In genomic region chr2:105856576-105856975, GRCh38 we compare ENCODE assay signal across 12 cellular contexts.
A peak's percentile ranks its signal among the peaks of the same experiment; 100 is the strongest.
DNase-seq lines count a peak whose midpoint lies in the region; ATAC-seq, FAIRE-seq and TF ChIP-seq lines count a peak whose summit lies in the region.
"Had no signal": no experiment of that assay in that cellular context is flagged by ENCODE, and none has a peak within 500 bp of the region (broad histone marks: within the 10 kb centered on the region; RNA-seq: fewer than 3 reads in every experiment).

No MANE protein-coding gene starts in this region.

- H3K4me3 Mint-ChIP-seq in activated CD8-positive, alpha-beta T cell treated with anti-CD3 and anti-CD28 coated beads for 36 hours: peak overlapping the region; percentile 65
- H3K4me3 Mint-ChIP-seq: dendritic cell treated with granulocyte-macrophage colony-stimulating factor and Interleukin-4, amounts not matched to agents 40 ng/mL and 50 ng/mL, for 4 days had no signal

- H3F3A ChIP-seq in smooth muscle cell (ENCODE audit: low read depth): no peaks in the 10 kb centered on the region

- peak overlapping the region; percentile 51 for H3K27ac ChIP-seq in KOPT-K1 (ENCODE audit: low read depth, low read length, poor library complexity, severe bottlenecking)
- H3K27ac ChIP-seq in esophagus (ENCODE audit: low read depth in 2 of 2, low read length in 1 of 2): peak overlapping the region; percentile 47 to 80
- H3K27ac ChIP-seq in smooth muscle cell (ENCODE audit: low read depth): peak overlapping the region; percentile 62
- no peak overlapping the region for H3K27ac ChIP-seq in small intestine (ENCODE audit: low read depth in 1 of 2, low read length in 1 of 2)
- H3K27ac ChIP-seq: right lobe of liver, thoracic aorta had no signal

- H3K36me3 Mint-ChIP-seq in activated CD8-positive, alpha-beta T cell treated with anti-CD3 and anti-CD28 coated beads for 36 hours (ENCODE audit: low read depth): peaks cover 59% of the 10 kb centered on the region

- H3K9ac ChIP-seq in smooth muscle cell (ENCODE audit: low read depth): no peak overlapping the region

- H2AFZ ChIP-seq in smooth muscle cell (ENCODE audit: low read depth): no peak overlapping the region

- H3K4me3 ChIP-seq in esophagus (ENCODE audit: low read depth in 1 of 2, low read length in 2 of 2) (no peak overlapping the region), smooth muscle cell (no peak overlapping the region), small intestine (ENCODE audit: low read depth in 1 of 2, low read length in 2 of 2) (no peak overlapping the region)
- H3K4me3 ChIP-seq: right lobe of liver, thoracic aorta had no signal

- CTCF ChIA-PET in activated CD8-positive, alpha-beta T cell treated with anti-CD3 and anti-CD28 coated beads for 36 hours (lab: Charles Lee): interaction anchor here (0.9 to 2.5 kb wide), 11 partner anchors 11 to 228 kb away, joined by 3 to 9 read pairs (median 3); no protein-coding TSS in a partner anchor

- H3K4me2 ChIP-seq in smooth muscle cell: no peak overlapping the region

- peaks cover 90% of the 10 kb centered on the region for H3K4me1 Mint-ChIP-seq in activated CD8-positive, alpha-beta T cell treated with anti-CD3 and anti-CD28 coated beads for 36 hours (ENCODE audit: low read depth)

- TF ChIP-seq CTCF in activated CD8-positive, alpha-beta T cell treated with anti-CD3 and anti-CD28 coated beads for 36 hours (IDR thresholded peaks at IDR 0.05): no peak
- TF ChIP-seq CTCF in smooth muscle cell (IDR thresholded peaks at IDR 0.05; ENCODE audit: borderline replicate concordance, insufficient read depth, poor library complexity, severe bottlenecking): no peak

- no peaks in the 10 kb centered on the region for H3K27me3 ChIP-seq in esophagus (ENCODE audit: control insufficient read depth in 1 of 2, insufficient read depth in 2 of 2, low read length in 2 of 2)
- no peaks in the 10 kb centered on the region for H3K27me3 ChIP-seq in smooth muscle cell (ENCODE audit: low read depth)
- H3K27me3 ChIP-seq in small intestine (ENCODE audit: control insufficient read depth in 2 of 2, insufficient read depth in 2 of 2, low read length in 2 of 2): no peaks in the 10 kb centered on the region
- H3K27me3 ChIP-seq: right lobe of liver had no signal

- H3K36me3 ChIP-seq in KOPT-K1 (ENCODE audit: insufficient read depth, low read length): peaks cover 15% of the 10 kb centered on the region
- peaks cover 0 to 7% of the 10 kb centered on the region in 2 donors for H3K36me3 ChIP-seq in esophagus (ENCODE audit: control insufficient read depth in 2 of 2, insufficient read depth in 2 of 2, low read length in 1 of 2)
- no peaks in the 10 kb centered on the region for H3K36me3 ChIP-seq in smooth muscle cell (ENCODE audit: low read depth)
- H3K36me3 ChIP-seq in small intestine (ENCODE audit: control insufficient read depth in 2 of 2, insufficient read depth in 2 of 2, low read length in 2 of 2): peaks cover 2 to 4% of the 10 kb centered on the region in 2 donors
- H3K36me3 ChIP-seq: right lobe of liver, thoracic aorta had no signal

- H3K9me3 ChIP-seq in KOPT-K1 (ENCODE audit: insufficient read depth, low read length, poor library complexity, severe bottlenecking) (no peaks in the 10 kb centered on the region), esophagus (ENCODE audit: control insufficient read depth in 2 of 2, insufficient read depth in 1 of 2, low read depth in 1 of 2, low read length in 1 of 2) (no peaks in the 10 kb centered on the region), smooth muscle cell (replicated peaks; ENCODE audit: low read depth) (no peaks in the 10 kb centered on the region), small intestine (ENCODE audit: control insufficient read depth, low read depth) (no peaks in the 10 kb centered on the region)
- H3K9me3 ChIP-seq: right lobe of liver, thoracic aorta had no signal

- DNase-seq in activated CD8-positive, alpha-beta T cell treated with anti-CD3 and anti-CD28 coated beads for 36 hours: no peak
- no peak for DNase-seq in smooth muscle cell (lab: John Stamatoyannopoulos, UW; ENCODE audit: unreplicated experiment)
- DNase-seq in small intestine: no peak
- DNase-seq in activated CD8-positive, alpha-beta memory T cell treated with anti-CD3 and anti-CD28 coated beads, Interleukin-2, amount 50 U/mL, for 4 hours: no peak
- no peak for DNase-seq in NCI-H1092 (lab: John Stamatoyannopoulos, UW)
- DNase-seq: right lobe of liver had no signal

- peaks cover 5% of the 10 kb centered on the region for H3K9me3 Mint-ChIP-seq in activated CD8-positive, alpha-beta T cell treated with anti-CD3 and anti-CD28 coated beads for 36 hours

- H3K79me2 ChIP-seq in smooth muscle cell (ENCODE audit: low read depth): peaks cover 26% of the 10 kb centered on the region

- H3K4me1 ChIP-seq in esophagus (ENCODE audit: control insufficient read depth in 2 of 2, insufficient read depth in 2 of 2, low read length in 1 of 2): peaks cover 9 to 21% of the 10 kb centered on the region in 2 donors
- H3K4me1 ChIP-seq in smooth muscle cell (ENCODE audit: low read depth): no peaks in the 10 kb centered on the region
- H3K4me1 ChIP-seq in small intestine (ENCODE audit: control insufficient read depth in 2 of 2, insufficient read depth in 1 of 2, low read depth in 1 of 2, low read length in 1 of 2): peaks cover 2 to 10% of the 10 kb centered on the region in 2 donors
- H3K4me1 ChIP-seq: right lobe of liver had no signal

- peak; percentile 43 for ATAC-seq in activated CD8-positive, alpha-beta T cell treated with anti-CD3 and anti-CD28 coated beads for 36 hours
- ATAC-seq: right lobe of liver, SK-N-SH treated with all-trans-retinoic acid at 6 μM for 48 hours had no signal

- H4K20me1 ChIP-seq in smooth muscle cell (ENCODE audit: low read depth): peaks cover 88% of the 10 kb centered on the region

- 51 to 66% methylated on average over 3 of the region's 3 CpGs for WGBS in esophagus, 2 donors
- 89% methylated on average over 3 of the region's 3 CpGs for WGBS in smooth muscle cell (ENCODE audit: low lambda C conversion rate)
- WGBS in small intestine, 3 donors: 67 to 78% (median 72%) methylated on average over 3 of the region's 3 CpGs

- POLR2A ChIA-PET in activated CD8-positive, alpha-beta T cell treated with anti-CD3 and anti-CD28 coated beads for 36 hours (lab: Charles Lee): interaction anchor here (0.8 to 1.8 kb wide), 16 partner anchors 9 to 111 kb away, joined by 3 to 11 read pairs (median 4); no protein-coding TSS in a partner anchor

- H3K27ac Mint-ChIP-seq in activated CD8-positive, alpha-beta T cell treated with anti-CD3 and anti-CD28 coated beads for 36 hours: peak overlapping the region; percentile 92
- H3K27ac Mint-ChIP-seq: dendritic cell treated with granulocyte-macrophage colony-stimulating factor and Interleukin-4, amounts not matched to agents 40 ng/mL and 50 ng/mL, for 4 days had no signal

- H3K27me3 Mint-ChIP-seq in activated CD8-positive, alpha-beta T cell treated with anti-CD3 and anti-CD28 coated beads for 36 hours: no peaks in the 10 kb centered on the region
- H3K27me3 Mint-ChIP-seq: dendritic cell treated with granulocyte-macrophage colony-stimulating factor and Interleukin-4, amounts not matched to agents 40 ng/mL and 50 ng/mL, for 4 days had no signal

- intact Hi-C loops in activated CD8-positive, alpha-beta T cell treated with anti-CD3 and anti-CD28 coated beads for 36 hours (cut with micrococcal nuclease): loop anchor here (2.0 to 5.0 kb wide), 4 partner anchors 20 to 231 kb away; no protein-coding TSS in a partner anchor

- FAIRE-seq in small intestine (lab: Jason Lieb, UNC): no peak
- FAIRE-seq: frontal cortex had no signal

Comparison
In these comparisons a context has a peak if more than half of its experiments do, and no peak if none do; other contexts are left out.
1. H3K27ac ChIP-seq: peak in KOPT-K1 (single experiment), esophagus (2 of 2) and smooth muscle cell (single experiment); none in small intestine (0 of 2).